ENCODE assay signal across 2 cellular contexts in the genomic region with DNA sequence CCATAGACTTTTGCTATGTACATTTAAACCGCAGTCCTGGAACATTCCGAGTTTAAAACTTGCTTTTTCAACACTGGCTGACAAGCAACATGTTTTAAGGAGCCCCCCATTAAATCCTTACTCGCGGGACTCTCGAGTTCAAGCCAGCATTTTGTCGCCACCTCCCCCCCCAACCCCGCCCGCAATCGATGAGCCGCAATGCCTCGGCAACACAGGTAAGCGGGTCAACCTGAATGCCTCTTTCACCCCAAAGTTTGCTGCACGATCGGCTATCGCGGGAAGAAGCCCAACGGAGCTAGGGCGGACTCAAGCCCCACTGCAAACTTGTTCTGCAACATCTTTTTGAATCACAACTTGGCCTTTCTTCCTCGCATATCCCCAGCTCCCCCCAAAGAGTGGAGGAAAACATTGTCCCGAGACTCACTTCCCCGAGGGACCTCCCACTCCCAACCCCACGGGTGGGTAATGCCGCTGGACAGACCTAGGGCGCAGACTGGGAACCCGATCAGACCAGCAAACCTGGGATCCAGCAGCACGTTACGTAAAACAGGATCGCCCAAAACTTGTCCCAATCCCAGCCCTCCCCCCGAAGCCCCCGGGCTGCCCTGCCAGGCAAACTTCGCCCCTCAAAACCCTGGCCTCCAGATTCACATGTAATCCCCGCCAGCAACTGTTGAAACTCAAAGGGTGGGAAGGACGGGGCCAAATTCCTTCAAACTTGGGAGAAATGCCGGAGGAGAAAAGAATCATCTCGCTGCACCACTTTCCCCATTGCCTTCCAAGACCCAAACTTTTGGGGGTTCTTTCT.
TF ChIP-seq lines count a peak whose summit lies in the region.

No MANE protein-coding gene starts in this region.

TF ChIP-seq in GM12878, 131 proteins besides CTCF, POLR2A, EP300 and RAD21:
- TF ChIP-seq, protein P1, sequence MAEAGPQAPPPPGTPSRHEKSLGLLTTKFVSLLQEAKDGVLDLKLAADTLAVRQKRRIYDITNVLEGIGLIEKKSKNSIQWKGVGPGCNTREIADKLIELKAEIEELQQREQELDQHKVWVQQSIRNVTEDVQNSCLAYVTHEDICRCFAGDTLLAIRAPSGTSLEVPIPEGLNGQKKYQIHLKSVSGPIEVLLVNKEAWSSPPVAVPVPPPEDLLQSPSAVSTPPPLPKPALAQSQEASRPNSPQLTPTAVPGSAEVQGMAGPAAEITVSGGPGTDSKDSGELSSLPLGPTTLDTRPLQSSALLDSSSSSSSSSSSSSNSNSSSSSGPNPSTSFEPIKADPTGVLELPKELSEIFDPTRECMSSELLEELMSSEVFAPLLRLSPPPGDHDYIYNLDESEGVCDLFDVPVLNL (IDR thresholded peaks at IDR 0.05; ENCODE audit: low read depth, low read length), result no peak
- TF ChIP-seq WRNIP1 (IDR thresholded peaks at IDR 0.05; ENCODE audit: borderline replicate concordance, low read depth, low read length), result 0 out of 2 replicates have a peak, but pooled peaks have one; percentile 14
- no peak for TF ChIP-seq CREM (IDR thresholded peaks at IDR 0.05; ENCODE audit: low read depth)
- no peak for TF ChIP-seq ESRRA (IDR thresholded peaks at IDR 0.05; ENCODE audit: low read length)
- TF ChIP-seq ZSCAN29 (IDR thresholded peaks at IDR 0.05), result no peak
- peak; percentile 38; the same call in 2 of the 3 replicates for TF ChIP-seq POU2F2 (IDR thresholded peaks at IDR 0.05; ENCODE audit: borderline replicate concordance, low read depth, low read length)
- no peak for TF ChIP-seq CBX3 (IDR thresholded peaks at IDR 0.05; ENCODE audit: borderline replicate concordance, low read depth)
- no peak for TF ChIP-seq TBL1XR1 (IDR thresholded peaks at IDR 0.05; ENCODE audit: low read depth, low read length)
- TF ChIP-seq IKZF2 (IDR thresholded peaks at IDR 0.05), result no peak
- TF ChIP-seq, protein P2, sequence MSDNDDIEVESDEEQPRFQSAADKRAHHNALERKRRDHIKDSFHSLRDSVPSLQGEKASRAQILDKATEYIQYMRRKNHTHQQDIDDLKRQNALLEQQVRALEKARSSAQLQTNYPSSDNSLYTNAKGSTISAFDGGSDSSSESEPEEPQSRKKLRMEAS (IDR thresholded peaks at IDR 0.05; ENCODE audit: low read depth, low read length), result 0 out of 2 replicates have a peak, but pooled peaks have one; percentile 36
- TF ChIP-seq CHD1 (IDR thresholded peaks at IDR 0.05; ENCODE audit: low read depth, low read length), result peak; percentile 11; the same call in 1 of the 2 replicates
- no peak; the same call in 1 of the 2 replicates for TF ChIP-seq EED (IDR thresholded peaks at IDR 0.05; ENCODE audit: low read depth)
- TF ChIP-seq DPF2 (IDR thresholded peaks at IDR 0.05), result no peak
- TF ChIP-seq, protein P3, sequence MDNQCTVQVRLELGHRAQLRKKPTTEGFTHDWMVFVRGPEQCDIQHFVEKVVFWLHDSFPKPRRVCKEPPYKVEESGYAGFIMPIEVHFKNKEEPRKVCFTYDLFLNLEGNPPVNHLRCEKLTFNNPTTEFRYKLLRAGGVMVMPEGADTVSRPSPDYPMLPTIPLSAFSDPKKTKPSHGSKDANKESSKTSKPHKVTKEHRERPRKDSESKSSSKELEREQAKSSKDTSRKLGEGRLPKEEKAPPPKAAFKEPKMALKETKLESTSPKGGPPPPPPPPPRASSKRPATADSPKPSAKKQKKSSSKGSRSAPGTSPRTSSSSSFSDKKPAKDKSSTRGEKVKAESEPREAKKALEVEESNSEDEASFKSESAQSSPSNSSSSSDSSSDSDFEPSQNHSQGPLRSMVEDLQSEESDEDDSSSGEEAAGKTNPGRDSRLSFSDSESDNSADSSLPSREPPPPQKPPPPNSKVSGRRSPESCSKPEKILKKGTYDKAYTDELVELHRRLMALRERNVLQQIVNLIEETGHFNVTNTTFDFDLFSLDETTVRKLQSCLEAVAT (IDR thresholded peaks at IDR 0.05), result peak; percentile 98; the same call in 1 of the 2 replicates

TF ChIP-seq in HepG2, 621 proteins besides CTCF, POLR2A, EP300 and RAD21 (continues in another document):
- no peak for TF ChIP-seq ATM (IDR thresholded peaks at IDR 0.05; ENCODE audit: borderline replicate concordance)
- no peak for TF ChIP-seq MTF2 (CRISPR knock-in tag; IDR thresholded peaks at IDR 0.05; ENCODE audit: borderline replicate concordance)
- no peak for TF ChIP-seq HMGA1 (CRISPR knock-in tag; conservative IDR thresholded peaks at IDR 0.05)
- no peak for TF ChIP-seq ZNF10 (CRISPR knock-in tag; IDR thresholded peaks at IDR 0.05; ENCODE audit: borderline replicate concordance, low read depth)
- TF ChIP-seq ZSCAN31 (CRISPR knock-in tag; IDR thresholded peaks at IDR 0.05; ENCODE audit: low read depth), result 0 out of 2 replicates have a peak, but pooled peaks have one; percentile 17
- TF ChIP-seq AGO2 (optimal IDR thresholded peaks at IDR 0.05; ENCODE audit: low read depth, low read length), result peak; percentile 79
- TF ChIP-seq, protein P2 (IDR thresholded peaks at IDR 0.05), result peak; percentile 10; the same call in 1 of the 2 replicates
- TF ChIP-seq, protein P4, sequence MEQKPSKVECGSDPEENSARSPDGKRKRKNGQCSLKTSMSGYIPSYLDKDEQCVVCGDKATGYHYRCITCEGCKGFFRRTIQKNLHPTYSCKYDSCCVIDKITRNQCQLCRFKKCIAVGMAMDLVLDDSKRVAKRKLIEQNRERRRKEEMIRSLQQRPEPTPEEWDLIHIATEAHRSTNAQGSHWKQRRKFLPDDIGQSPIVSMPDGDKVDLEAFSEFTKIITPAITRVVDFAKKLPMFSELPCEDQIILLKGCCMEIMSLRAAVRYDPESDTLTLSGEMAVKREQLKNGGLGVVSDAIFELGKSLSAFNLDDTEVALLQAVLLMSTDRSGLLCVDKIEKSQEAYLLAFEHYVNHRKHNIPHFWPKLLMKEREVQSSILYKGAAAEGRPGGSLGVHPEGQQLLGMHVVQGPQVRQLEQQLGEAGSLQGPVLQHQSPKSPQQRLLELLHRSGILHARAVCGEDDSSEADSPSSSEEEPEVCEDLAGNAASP (CRISPR knock-in tag; IDR thresholded peaks at IDR 0.05; ENCODE audit: borderline replicate concordance), result no peak
- TF ChIP-seq HDAC1 (CRISPR knock-in tag; IDR thresholded peaks at IDR 0.05), result peak; percentile 41; the same call in 1 of the 2 replicates
- TF ChIP-seq, protein P5, sequence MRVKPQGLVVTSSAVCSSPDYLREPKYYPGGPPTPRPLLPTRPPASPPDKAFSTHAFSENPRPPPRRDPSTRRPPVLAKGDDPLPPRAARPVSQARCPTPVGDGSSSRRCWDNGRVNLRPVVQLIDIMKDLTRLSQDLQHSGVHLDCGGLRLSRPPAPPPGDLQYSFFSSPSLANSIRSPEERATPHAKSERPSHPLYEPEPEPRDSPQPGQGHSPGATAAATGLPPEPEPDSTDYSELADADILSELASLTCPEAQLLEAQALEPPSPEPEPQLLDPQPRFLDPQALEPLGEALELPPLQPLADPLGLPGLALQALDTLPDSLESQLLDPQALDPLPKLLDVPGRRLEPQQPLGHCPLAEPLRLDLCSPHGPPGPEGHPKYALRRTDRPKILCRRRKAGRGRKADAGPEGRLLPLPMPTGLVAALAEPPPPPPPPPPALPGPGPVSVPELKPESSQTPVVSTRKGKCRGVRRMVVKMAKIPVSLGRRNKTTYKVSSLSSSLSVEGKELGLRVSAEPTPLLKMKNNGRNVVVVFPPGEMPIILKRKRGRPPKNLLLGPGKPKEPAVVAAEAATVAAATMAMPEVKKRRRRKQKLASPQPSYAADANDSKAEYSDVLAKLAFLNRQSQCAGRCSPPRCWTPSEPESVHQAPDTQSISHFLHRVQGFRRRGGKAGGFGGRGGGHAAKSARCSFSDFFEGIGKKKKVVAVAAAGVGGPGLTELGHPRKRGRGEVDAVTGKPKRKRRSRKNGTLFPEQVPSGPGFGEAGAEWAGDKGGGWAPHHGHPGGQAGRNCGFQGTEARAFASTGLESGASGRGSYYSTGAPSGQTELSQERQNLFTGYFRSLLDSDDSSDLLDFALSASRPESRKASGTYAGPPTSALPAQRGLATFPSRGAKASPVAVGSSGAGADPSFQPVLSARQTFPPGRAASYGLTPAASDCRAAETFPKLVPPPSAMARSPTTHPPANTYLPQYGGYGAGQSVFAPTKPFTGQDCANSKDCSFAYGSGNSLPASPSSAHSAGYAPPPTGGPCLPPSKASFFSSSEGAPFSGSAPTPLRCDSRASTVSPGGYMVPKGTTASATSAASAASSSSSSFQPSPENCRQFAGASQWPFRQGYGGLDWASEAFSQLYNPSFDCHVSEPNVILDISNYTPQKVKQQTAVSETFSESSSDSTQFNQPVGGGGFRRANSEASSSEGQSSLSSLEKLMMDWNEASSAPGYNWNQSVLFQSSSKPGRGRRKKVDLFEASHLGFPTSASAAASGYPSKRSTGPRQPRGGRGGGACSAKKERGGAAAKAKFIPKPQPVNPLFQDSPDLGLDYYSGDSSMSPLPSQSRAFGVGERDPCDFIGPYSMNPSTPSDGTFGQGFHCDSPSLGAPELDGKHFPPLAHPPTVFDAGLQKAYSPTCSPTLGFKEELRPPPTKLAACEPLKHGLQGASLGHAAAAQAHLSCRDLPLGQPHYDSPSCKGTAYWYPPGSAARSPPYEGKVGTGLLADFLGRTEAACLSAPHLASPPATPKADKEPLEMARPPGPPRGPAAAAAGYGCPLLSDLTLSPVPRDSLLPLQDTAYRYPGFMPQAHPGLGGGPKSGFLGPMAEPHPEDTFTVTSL (CRISPR knock-in tag; IDR thresholded peaks at IDR 0.05; ENCODE audit: borderline replicate concordance), result peak; percentile 38; the same call in 1 of the 2 replicates
- peak; percentile 17 for TF ChIP-seq RBM22 (optimal IDR thresholded peaks at IDR 0.05; ENCODE audit: low read length)
- TF ChIP-seq ZNF564 (CRISPR knock-in tag; IDR thresholded peaks at IDR 0.05), result no peak
- TF ChIP-seq, protein P6, sequence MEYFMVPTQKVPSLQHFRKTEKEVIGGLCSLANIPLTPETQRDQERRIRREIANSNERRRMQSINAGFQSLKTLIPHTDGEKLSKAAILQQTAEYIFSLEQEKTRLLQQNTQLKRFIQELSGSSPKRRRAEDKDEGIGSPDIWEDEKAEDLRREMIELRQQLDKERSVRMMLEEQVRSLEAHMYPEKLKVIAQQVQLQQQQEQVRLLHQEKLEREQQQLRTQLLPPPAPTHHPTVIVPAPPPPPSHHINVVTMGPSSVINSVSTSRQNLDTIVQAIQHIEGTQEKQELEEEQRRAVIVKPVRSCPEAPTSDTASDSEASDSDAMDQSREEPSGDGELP (IDR thresholded peaks at IDR 0.05; ENCODE audit: borderline replicate concordance, low read depth), result no peak
- TF ChIP-seq MAZ (IDR thresholded peaks at IDR 0.05; ENCODE audit: borderline replicate concordance, low read depth, low read length), result no peak
- no peak for TF ChIP-seq MAZ (CRISPR knock-in tag; IDR thresholded peaks at IDR 0.05; ENCODE audit: low read depth)
- TF ChIP-seq ZNF367 (CRISPR knock-in tag; IDR thresholded peaks at IDR 0.05; ENCODE audit: borderline replicate concordance), result no peak
- TF ChIP-seq, protein P7, sequence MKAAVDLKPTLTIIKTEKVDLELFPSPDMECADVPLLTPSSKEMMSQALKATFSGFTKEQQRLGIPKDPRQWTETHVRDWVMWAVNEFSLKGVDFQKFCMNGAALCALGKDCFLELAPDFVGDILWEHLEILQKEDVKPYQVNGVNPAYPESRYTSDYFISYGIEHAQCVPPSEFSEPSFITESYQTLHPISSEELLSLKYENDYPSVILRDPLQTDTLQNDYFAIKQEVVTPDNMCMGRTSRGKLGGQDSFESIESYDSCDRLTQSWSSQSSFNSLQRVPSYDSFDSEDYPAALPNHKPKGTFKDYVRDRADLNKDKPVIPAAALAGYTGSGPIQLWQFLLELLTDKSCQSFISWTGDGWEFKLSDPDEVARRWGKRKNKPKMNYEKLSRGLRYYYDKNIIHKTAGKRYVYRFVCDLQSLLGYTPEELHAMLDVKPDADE (CRISPR knock-in tag; IDR thresholded peaks at IDR 0.05), result no peak
- peak; percentile 73 for TF ChIP-seq CHD2 (IDR thresholded peaks at IDR 0.05; ENCODE audit: low read depth, low read length)
- TF ChIP-seq, protein P8, sequence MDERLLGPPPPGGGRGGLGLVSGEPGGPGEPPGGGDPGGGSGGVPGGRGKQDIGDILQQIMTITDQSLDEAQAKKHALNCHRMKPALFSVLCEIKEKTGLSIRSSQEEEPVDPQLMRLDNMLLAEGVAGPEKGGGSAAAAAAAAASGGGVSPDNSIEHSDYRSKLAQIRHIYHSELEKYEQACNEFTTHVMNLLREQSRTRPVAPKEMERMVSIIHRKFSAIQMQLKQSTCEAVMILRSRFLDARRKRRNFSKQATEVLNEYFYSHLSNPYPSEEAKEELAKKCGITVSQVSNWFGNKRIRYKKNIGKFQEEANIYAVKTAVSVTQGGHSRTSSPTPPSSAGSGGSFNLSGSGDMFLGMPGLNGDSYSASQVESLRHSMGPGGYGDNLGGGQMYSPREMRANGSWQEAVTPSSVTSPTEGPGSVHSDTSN (CRISPR knock-in tag; IDR thresholded peaks at IDR 0.05), result no peak
- no peak; the same call in 1 of the 2 replicates for TF ChIP-seq PHF8 (CRISPR knock-in tag; IDR thresholded peaks at IDR 0.05)
- TF ChIP-seq FOXP1 (IDR thresholded peaks at IDR 0.05), result no peak
- no peak for TF ChIP-seq FOXP1 (CRISPR knock-in tag; IDR thresholded peaks at IDR 0.05)
- TF ChIP-seq, protein P9, sequence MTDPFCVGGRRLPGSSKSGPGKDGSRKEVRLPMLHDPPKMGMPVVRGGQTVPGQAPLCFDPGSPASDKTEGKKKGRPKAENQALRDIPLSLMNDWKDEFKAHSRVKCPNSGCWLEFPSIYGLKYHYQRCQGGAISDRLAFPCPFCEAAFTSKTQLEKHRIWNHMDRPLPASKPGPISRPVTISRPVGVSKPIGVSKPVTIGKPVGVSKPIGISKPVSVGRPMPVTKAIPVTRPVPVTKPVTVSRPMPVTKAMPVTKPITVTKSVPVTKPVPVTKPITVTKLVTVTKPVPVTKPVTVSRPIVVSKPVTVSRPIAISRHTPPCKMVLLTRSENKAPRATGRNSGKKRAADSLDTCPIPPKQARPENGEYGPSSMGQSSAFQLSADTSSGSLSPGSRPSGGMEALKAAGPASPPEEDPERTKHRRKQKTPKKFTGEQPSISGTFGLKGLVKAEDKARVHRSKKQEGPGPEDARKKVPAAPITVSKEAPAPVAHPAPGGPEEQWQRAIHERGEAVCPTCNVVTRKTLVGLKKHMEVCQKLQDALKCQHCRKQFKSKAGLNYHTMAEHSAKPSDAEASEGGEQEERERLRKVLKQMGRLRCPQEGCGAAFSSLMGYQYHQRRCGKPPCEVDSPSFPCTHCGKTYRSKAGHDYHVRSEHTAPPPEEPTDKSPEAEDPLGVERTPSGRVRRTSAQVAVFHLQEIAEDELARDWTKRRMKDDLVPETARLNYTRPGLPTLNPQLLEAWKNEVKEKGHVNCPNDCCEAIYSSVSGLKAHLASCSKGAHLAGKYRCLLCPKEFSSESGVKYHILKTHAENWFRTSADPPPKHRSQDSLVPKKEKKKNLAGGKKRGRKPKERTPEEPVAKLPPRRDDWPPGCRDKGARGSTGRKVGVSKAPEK (CRISPR knock-in tag; IDR thresholded peaks at IDR 0.05; ENCODE audit: borderline replicate concordance), result no peak
- TF ChIP-seq ZNF124 (CRISPR knock-in tag; IDR thresholded peaks at IDR 0.05), result no peak
- 0 out of 2 replicates have a peak, but pooled peaks have one; percentile 10 for TF ChIP-seq ELF4 (CRISPR knock-in tag; IDR thresholded peaks at IDR 0.05; ENCODE audit: borderline replicate concordance)
- TF ChIP-seq ZFP36L1 (CRISPR knock-in tag; IDR thresholded peaks at IDR 0.05), result no peak
- TF ChIP-seq ARNT2 (CRISPR knock-in tag; IDR thresholded peaks at IDR 0.05; ENCODE audit: low read depth), result peak; percentile 29; the same call in 1 of the 2 replicates
- no peak for TF ChIP-seq ZSCAN22 (CRISPR knock-in tag; IDR thresholded peaks at IDR 0.05)
- no peak for TF ChIP-seq ZNF589 (CRISPR knock-in tag; conservative IDR thresholded peaks at IDR 0.05)
- TF ChIP-seq RBM39 (IDR thresholded peaks at IDR 0.05; ENCODE audit: low read depth, low read length, poor library complexity, severe bottlenecking), result peak; percentile 26
